In the genomic region with DNA sequence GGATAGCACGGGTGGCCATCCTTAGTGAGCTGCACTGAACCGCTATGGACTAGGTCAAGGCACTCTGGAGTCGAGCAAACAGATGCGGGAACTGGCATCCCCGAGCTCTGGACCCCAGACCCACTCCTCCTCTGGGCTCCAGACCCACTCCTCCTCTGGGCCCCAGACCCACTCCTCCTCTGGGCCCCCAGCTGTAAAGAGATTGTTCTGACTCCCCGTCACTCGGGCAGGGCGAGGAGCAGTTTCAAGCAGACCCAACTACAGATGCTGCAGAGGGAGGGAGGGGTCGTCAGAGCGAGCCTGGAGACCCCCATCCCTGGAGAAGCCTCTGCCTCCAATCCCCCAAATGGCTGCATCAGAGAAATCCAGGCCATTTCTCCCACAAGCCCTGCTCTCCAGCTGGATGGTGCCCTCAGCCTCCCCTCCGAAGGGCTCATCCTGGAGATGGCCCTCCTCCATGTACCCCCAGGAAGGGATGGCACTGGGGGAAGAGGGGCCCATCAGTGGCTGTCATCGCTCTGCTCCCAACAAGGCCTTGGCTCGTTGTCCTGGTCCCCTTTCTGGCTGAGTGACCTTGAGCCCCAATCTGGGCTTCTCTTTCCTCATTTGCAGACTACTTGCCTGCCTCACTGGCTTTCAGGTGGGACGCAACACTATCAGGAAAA, we compare ENCODE assay signal across 14 cellular contexts. TPM values are rescaled to one million over a fixed set of nuclear protein-coding genes. Genes with fewer than 3 reads are reported as not detected.
DNase-seq lines count a peak whose midpoint lies in the region; ATAC-seq, FAIRE-seq and TF ChIP-seq lines count a peak whose summit lies in the region.
"Had no signal": no experiment of that assay in that cellular context is flagged by ENCODE, and none has a peak within 500 bp of the region (broad histone marks: within the 10 kb centered on the region; RNA-seq: fewer than 3 reads in every experiment).

No MANE protein-coding gene starts in this region.

- peaks cover 18% of the 10 kb centered on the region for H3F3A ChIP-seq in smooth muscle cell (ENCODE audit: low read depth)

- WGBS in lung, 2 donors, result 89 to 94% methylated on average over 14 of the region's 14 CpGs
- WGBS in smooth muscle cell (ENCODE audit: low lambda C conversion rate), result 90% methylated on average over 14 of the region's 14 CpGs

- no peak overlapping the region for H2AFZ ChIP-seq in smooth muscle cell (ENCODE audit: low read depth)

- H3K9me3 ChIP-seq in BLaER1 treated with 17β-estradiol and CSF1 and Interleukin-3, amounts not matched to agents 10 nM and 100 nM (replicated peaks in 1 of 11), result no peaks in the 10 kb centered on the region
- H3K9me3 ChIP-seq in lung (ENCODE audit: control insufficient read depth in 2 of 2, insufficient read depth in 1 of 2, low read length in 1 of 2) (no peaks in the 10 kb centered on the region), smooth muscle cell (replicated peaks; ENCODE audit: low read depth) (no peaks in the 10 kb centered on the region)
- H3K9me3 ChIP-seq: MG63 had no signal

- H3K27ac ChIP-seq in BLaER1 treated with 17β-estradiol and CSF1 and Interleukin-3, amounts not matched to agents 10 nM and 100 nM, result peak overlapping the region in 6 of 11 experiments; percentile 5 to 44 (median 23); a peak in 7 of 22 replicates
- peak overlapping the region; percentile 88 to 97 for H3K27ac ChIP-seq in lung (ENCODE audit: low read depth in 1 of 2, low read length in 1 of 2)
- peak overlapping the region; percentile 97 for H3K27ac ChIP-seq in smooth muscle cell (ENCODE audit: low read depth)

- DNase-seq in lung (ENCODE audit: low spot score) (no peak), smooth muscle cell (lab: John Stamatoyannopoulos, UW; ENCODE audit: unreplicated experiment) (no peak), frontal cortex (ENCODE audit: low spot score in 2 of 2) (no peak), NCI-H524 (lab: John Stamatoyannopoulos, UW) (no peak)
- DNase-seq: activated CD4-positive, alpha-beta T cell treated with anti-CD3 and anti-CD28 coated beads, Interleukin-2, amount 10 ng/mL, durations not matched to agents 24 days and 14 days; NCI-H2227 treated with DMSO at 0.1 percent for 48 hours had no signal

- no peaks in the 10 kb centered on the region for H3K27me3 ChIP-seq in BLaER1 treated with 17β-estradiol and CSF1 and Interleukin-3, amounts not matched to agents 10 nM and 100 nM
- H3K27me3 ChIP-seq in lung (ENCODE audit: control insufficient read depth, insufficient read depth) (no peaks in the 10 kb centered on the region), smooth muscle cell (ENCODE audit: low read depth) (no peaks in the 10 kb centered on the region)
- H3K27me3 ChIP-seq: brain microvascular endothelial cell, MG63 had no signal

- H3K9me3 Mint-ChIP-seq in brain, result peaks cover 0 to 4% (median 0%) of the 10 kb centered on the region in 5 experiments
- H3K9me3 Mint-ChIP-seq: activated CD4-positive, alpha-beta T cell treated with anti-CD3 and anti-CD28 coated beads, Interleukin-2, amount 10 ng/mL, durations not matched to agents 24 days and 14 days; mesothelial cell of epicardium had no signal

- FAIRE-seq in frontal cortex (lab: Jason Lieb, UNC), result no peak
- FAIRE-seq: H54 had no signal

- H4K20me1 ChIP-seq in BLaER1 treated with 17β-estradiol and CSF1 and Interleukin-3, amounts not matched to agents 10 nM and 100 nM, result no peaks in the 10 kb centered on the region
- H4K20me1 ChIP-seq in smooth muscle cell (ENCODE audit: low read depth), result no peaks in the 10 kb centered on the region

- no peak for TF ChIP-seq CTCF in brain (conservative IDR thresholded peaks at IDR 0.05)
- no peak for TF ChIP-seq CTCF in lung (IDR thresholded peaks at IDR 0.05; ENCODE audit: control extremely low read depth, extremely low read depth)
- TF ChIP-seq CTCF in smooth muscle cell (IDR thresholded peaks at IDR 0.05; ENCODE audit: borderline replicate concordance, insufficient read depth, poor library complexity, severe bottlenecking), result no peak

- no peak overlapping the region for H3K4me3 Mint-ChIP-seq in brain
- H3K4me3 Mint-ChIP-seq: activated CD4-positive, alpha-beta T cell treated with anti-CD3 and anti-CD28 coated beads, Interleukin-2, amount 10 ng/mL, durations not matched to agents 24 days and 14 days; mesothelial cell of epicardium had no signal

- peaks cover 15 to 35% (median 23%) of the 10 kb centered on the region in 10 experiments for H3K4me1 ChIP-seq in BLaER1 treated with 17β-estradiol and CSF1 and Interleukin-3, amounts not matched to agents 10 nM and 100 nM
- H3K4me1 ChIP-seq in lung (ENCODE audit: control insufficient read depth in 2 of 2, insufficient read depth in 2 of 2, low read length in 2 of 2) (peaks cover 8 to 16% of the 10 kb centered on the region in 2 donors), smooth muscle cell (ENCODE audit: low read depth) (peaks cover 13% of the 10 kb centered on the region)

- H3K79me2 ChIP-seq in smooth muscle cell (ENCODE audit: low read depth), result no peaks in the 10 kb centered on the region

- no peaks in the 10 kb centered on the region for H3K36me3 Mint-ChIP-seq in brain
- H3K36me3 Mint-ChIP-seq: mesothelial cell of epicardium had no signal

- H3K4me2 ChIP-seq in BLaER1 treated with 17β-estradiol and CSF1 and Interleukin-3, amounts not matched to agents 10 nM and 100 nM, result peak overlapping the region in 10 of 11 experiments; percentile 62 to 88 (median 77); a peak in 19 of 22 replicates
- H3K4me2 ChIP-seq in smooth muscle cell, result peak overlapping the region; percentile 22

- H3K36me3 ChIP-seq in BLaER1 treated with 17β-estradiol and CSF1 and Interleukin-3, amounts not matched to agents 10 nM and 100 nM, result no peaks in the 10 kb centered on the region
- H3K36me3 ChIP-seq in lung (ENCODE audit: control insufficient read depth in 2 of 2, insufficient read depth in 2 of 2, low read length in 2 of 2), result no peaks in the 10 kb centered on the region
- H3K36me3 ChIP-seq in smooth muscle cell (ENCODE audit: low read depth), result no peaks in the 10 kb centered on the region
- H3K36me3 ChIP-seq: brain microvascular endothelial cell, MG63 had no signal

- ATAC-seq in lung (ENCODE audit: insufficient read depth, low FRiP score) (no peak), HG03442 (IDR thresholded peaks at IDR 0.05; ENCODE audit: unreplicated experiment) (no peak), HG03159 (IDR thresholded peaks at IDR 0.05; ENCODE audit: unreplicated experiment) (no peak)

- H3K9ac ChIP-seq in BLaER1 treated with 17β-estradiol and CSF1 and Interleukin-3, amounts not matched to agents 10 nM and 100 nM, result peak overlapping the region in 5 of 11 experiments; percentile 2 to 49 (median 30); a peak in 6 of 22 replicates
- peak overlapping the region; percentile 93 for H3K9ac ChIP-seq in smooth muscle cell (ENCODE audit: low read depth)

- peaks cover 10% of the 10 kb centered on the region for H3K27me3 Mint-ChIP-seq in brain
- H3K27me3 Mint-ChIP-seq: activated CD4-positive, alpha-beta T cell treated with anti-CD3 and anti-CD28 coated beads, Interleukin-2, amount 10 ng/mL, durations not matched to agents 24 days and 14 days had no signal

- peaks cover 13% of the 10 kb centered on the region for H3K4me1 Mint-ChIP-seq in brain
- H3K4me1 Mint-ChIP-seq: activated CD4-positive, alpha-beta T cell treated with anti-CD3 and anti-CD28 coated beads, Interleukin-2, amount 10 ng/mL, durations not matched to agents 24 days and 14 days had no signal

- no peak overlapping the region for H3K4me3 ChIP-seq in BLaER1 treated with 17β-estradiol and CSF1 and Interleukin-3, amounts not matched to agents 10 nM and 100 nM
- H3K4me3 ChIP-seq in lung (no peak overlapping the region), smooth muscle cell (no peak overlapping the region)
- H3K4me3 ChIP-seq: MG63 had no signal

- H3K27ac Mint-ChIP-seq in brain, result peak overlapping the region in 3 of 5 experiments; percentile 0 to 92 (median 77)
- H3K27ac Mint-ChIP-seq: activated CD4-positive, alpha-beta T cell treated with anti-CD3 and anti-CD28 coated beads, Interleukin-2, amount 10 ng/mL, durations not matched to agents 24 days and 14 days had no signal

RNA-seq across cellular contexts. Expression of a gene that starts 38.7 kb away (rescaled TPM):
- polyA plus RNA-seq in brain (ENCODE audit: insufficient read depth, low read depth, low replicate concordance), result 33.1 TPM
- 100 to 1,000 TPM; 310 to 377 TPM for total RNA-seq in lung
- 1,000 to 10,000 TPM in 1 of 2 donors, 100 to 1,000 TPM in 1; 138 to 1,153 TPM for polyA plus RNA-seq in lung
- 751 and 817 TPM in 2 replicates for total RNA-seq in smooth muscle cell
- 656 and 995 TPM in 2 replicates for polyA plus RNA-seq in smooth muscle cell
- total RNA-seq in frontal cortex, result 32.2 TPM

Comparison
In these comparisons a context has a peak if more than half of its experiments do, and no peak if none do; other contexts are left out.
1. H3K27ac ChIP-seq: peak in every context shown above with its lines; median percentile 97 in smooth muscle cell; 92 in lung; 23 in BLaER1 treated with 17β-estradiol and CSF1 and Interleukin-3, amounts not matched to agents 10 nM and 100 nM.